Comparison of ENCODE assay signal across 24 cellular contexts in genomic region chr22:24688294-24688693, GRCh38.
"Had no signal": no experiment of that assay in that cellular context is flagged by ENCODE, and none has a peak within 500 bp of the region (broad histone marks: within the 10 kb centered on the region; RNA-seq: fewer than 3 reads in every experiment).

No MANE protein-coding gene starts in this region.

- H3K4me1 ChIP-seq: ascending aorta, body of pancreas had no signal

- H3K27ac ChIP-seq: ascending aorta, body of pancreas, PC-9 had no signal

- ATAC-seq: activated CD8-positive, alpha-beta T cell treated with anti-CD3 and anti-CD28 coated beads for 36 hours; activated naive CD8-positive, alpha-beta T cell treated with anti-CD3 and anti-CD28 coated beads, Interleukin-2, amount 50 U/mL, for 24 hours; body of pancreas; T-helper 17 cell had no signal

- H3K9me3 ChIP-seq: ascending aorta, body of pancreas had no signal

- H3K4me3 ChIP-seq: ascending aorta, body of pancreas, PC-9 had no signal

- H3K27ac Mint-ChIP-seq: activated CD8-positive, alpha-beta T cell treated with anti-CD3 and anti-CD28 coated beads for 36 hours; activated naive CD4-positive, alpha-beta T cell treated with anti-CD3 and anti-CD28 coated beads, Interleukin-2, amount 50 U/mL, for 24 hours; activated naive CD8-positive, alpha-beta T cell treated with anti-CD3 and anti-CD28 coated beads, Interleukin-2, amount 50 U/mL, for 24 hours; T-helper 17 cell had no signal

- H3K27me3 ChIP-seq: ascending aorta, body of pancreas had no signal

- H3K9me3 Mint-ChIP-seq: activated CD8-positive, alpha-beta T cell treated with anti-CD3 and anti-CD28 coated beads for 36 hours; activated naive CD4-positive, alpha-beta T cell treated with anti-CD3 and anti-CD28 coated beads, Interleukin-2, amount 50 U/mL, for 24 hours; activated naive CD8-positive, alpha-beta T cell treated with anti-CD3 and anti-CD28 coated beads, Interleukin-2, amount 50 U/mL, for 24 hours had no signal

- H3K4me1 Mint-ChIP-seq: activated naive CD4-positive, alpha-beta T cell treated with anti-CD3 and anti-CD28 coated beads, Interleukin-2, amount 50 U/mL, for 24 hours; activated naive CD8-positive, alpha-beta T cell treated with anti-CD3 and anti-CD28 coated beads, Interleukin-2, amount 50 U/mL, for 24 hours; T-helper 17 cell had no signal

- H2AFZ ChIP-seq: PC-9 had no signal

- H3K4me3 Mint-ChIP-seq: activated CD8-positive, alpha-beta T cell treated with anti-CD3 and anti-CD28 coated beads for 36 hours; activated naive CD4-positive, alpha-beta T cell treated with anti-CD3 and anti-CD28 coated beads, Interleukin-2, amount 50 U/mL, for 24 hours; activated naive CD8-positive, alpha-beta T cell treated with anti-CD3 and anti-CD28 coated beads, Interleukin-2, amount 50 U/mL, for 24 hours; T-helper 17 cell had no signal

- H3K36me3 Mint-ChIP-seq: activated naive CD4-positive, alpha-beta T cell treated with anti-CD3 and anti-CD28 coated beads, Interleukin-2, amount 50 U/mL, for 24 hours had no signal

- DNase-seq: activated CD4-positive, alpha-beta T cell treated with anti-CD3 and anti-CD28 coated beads, Interleukin-2, amount 50 U/mL, for 1 hour; activated CD4-positive, CD25-positive, alpha-beta regulatory T cell; activated CD8-positive, alpha-beta memory T cell treated with anti-CD3 and anti-CD28 coated beads, Interleukin-2, amount 50 U/mL, for 4 hours; activated CD8-positive, alpha-beta T cell treated with anti-CD3 and anti-CD28 coated beads for 36 hours; activated naive CD4-positive, alpha-beta T cell; activated naive CD8-positive, alpha-beta T cell treated with anti-CD3 and anti-CD28 coated beads, Interleukin-2, amount 50 U/mL, for 24 hours; activated T-cell treated with anti-CD3 and anti-CD28 coated beads, Interleukin-2, amount 50 U/mL, for 1 hour; amniotic stem cell; body of pancreas; central memory CD4-positive, alpha-beta T cell; Karpas-422; MM.1S; NCI-H1105; NCI-H1436 treated with DMSO at 0.1 percent for 48 hours; NCI-H187; NCI-H2081; NCI-H510A treated with DMSO at 0.1 percent for 48 hours; NCI-H69; PC-9; SHP77 treated with DMSO at 0.1 percent for 48 hours; T-helper 17 cell; T-helper 9 cell had no signal

- H3K4me2 ChIP-seq: PC-9 had no signal

- H3K36me3 ChIP-seq: ascending aorta had no signal
